In genomic region chr2:26942543-26943295, GRCh38 we compare ENCODE assay signal across 1 cellular context.
TF ChIP-seq lines count a peak whose summit lies in the region.

No MANE protein-coding gene starts in this region.

TF ChIP-seq in HepG2, 621 proteins besides CTCF, POLR2A, EP300 and RAD21 (continued from another document and continues in another):
- no peak for TF ChIP-seq POLR2G (IDR thresholded peaks at IDR 0.05; ENCODE audit: low read depth, low read length)
- TF ChIP-seq TCF12 (IDR thresholded peaks at IDR 0.05): no peak
- TF ChIP-seq TCF12 (CRISPR knock-in tag; IDR thresholded peaks at IDR 0.05): no peak
- no peak for TF ChIP-seq HBP1 (CRISPR knock-in tag; IDR thresholded peaks at IDR 0.05; ENCODE audit: low read depth)
- TF ChIP-seq IKZF1 (IDR thresholded peaks at IDR 0.05): no peak
- TF ChIP-seq THRA (CRISPR knock-in tag; IDR thresholded peaks at IDR 0.05; ENCODE audit: borderline replicate concordance): no peak
- no peak for TF ChIP-seq ZNF367 (CRISPR knock-in tag; IDR thresholded peaks at IDR 0.05; ENCODE audit: borderline replicate concordance)
- TF ChIP-seq KDM5B (CRISPR knock-in tag; IDR thresholded peaks at IDR 0.05; ENCODE audit: borderline replicate concordance): 0 out of 2 replicates have a peak, but pooled peaks have one; percentile 29
- no peak for TF ChIP-seq ZNF292 (CRISPR knock-in tag; IDR thresholded peaks at IDR 0.05; ENCODE audit: borderline replicate concordance, low read depth)
- no peak for TF ChIP-seq ZNF274 (CRISPR knock-in tag; IDR thresholded peaks at IDR 0.05)
- TF ChIP-seq ZNF839 (CRISPR knock-in tag; IDR thresholded peaks at IDR 0.05; ENCODE audit: borderline replicate concordance): no peak
- TF ChIP-seq SPEN (CRISPR knock-in tag; IDR thresholded peaks at IDR 0.05; ENCODE audit: low read depth): peak; percentile 28; the same call in 1 of the 2 replicates
- TF ChIP-seq ARID4A (CRISPR knock-in tag; IDR thresholded peaks at IDR 0.05; ENCODE audit: borderline replicate concordance): peak; percentile 40; the same call in 1 of the 2 replicates
- 0 out of 2 replicates have a peak, but pooled peaks have one; percentile 25 for TF ChIP-seq THAP11 (CRISPR knock-in tag; IDR thresholded peaks at IDR 0.05)
- TF ChIP-seq PRMT3 (CRISPR knock-in tag; IDR thresholded peaks at IDR 0.05; ENCODE audit: borderline replicate concordance, low read depth): no peak
- no peak for TF ChIP-seq SETDB1 (CRISPR knock-in tag; IDR thresholded peaks at IDR 0.05; ENCODE audit: borderline replicate concordance)
- no peak for TF ChIP-seq CENPT (CRISPR knock-in tag; IDR thresholded peaks at IDR 0.05; ENCODE audit: low read depth)
- peak; percentile 87 for TF ChIP-seq STAG1 (CRISPR knock-in tag; IDR thresholded peaks at IDR 0.05)
- TF ChIP-seq ATF2 (CRISPR knock-in tag; IDR thresholded peaks at IDR 0.05): no peak
- TF ChIP-seq BORCS8-MEF2B (CRISPR knock-in tag; IDR thresholded peaks at IDR 0.05): 0 out of 2 replicates have a peak, but pooled peaks have one; percentile 53
- TF ChIP-seq ZNF30 (CRISPR knock-in tag; IDR thresholded peaks at IDR 0.05): no peak
- no peak for TF ChIP-seq TIGD3 (CRISPR knock-in tag; IDR thresholded peaks at IDR 0.05; ENCODE audit: borderline replicate concordance)
- no peak for TF ChIP-seq LCORL (IDR thresholded peaks at IDR 0.05)
- TF ChIP-seq LCORL (CRISPR knock-in tag; IDR thresholded peaks at IDR 0.05): 0 out of 2 replicates have a peak, but pooled peaks have one; percentile 38
- no peak for TF ChIP-seq HES4 (CRISPR knock-in tag; IDR thresholded peaks at IDR 0.05; ENCODE audit: borderline replicate concordance)
- TF ChIP-seq TEAD2 (CRISPR knock-in tag; IDR thresholded peaks at IDR 0.05): no peak
- TF ChIP-seq IRF9 (CRISPR knock-in tag; IDR thresholded peaks at IDR 0.05; ENCODE audit: borderline replicate concordance): no peak
- TF ChIP-seq BHLHE40 (IDR thresholded peaks at IDR 0.05; ENCODE audit: low read length): no peak
- peak; percentile 69; the same call in 1 of the 2 replicates for TF ChIP-seq HNF1B (CRISPR knock-in tag; IDR thresholded peaks at IDR 0.05)
- no peak for TF ChIP-seq ZBTB34 (CRISPR knock-in tag; IDR thresholded peaks at IDR 0.05)
- TF ChIP-seq ZNF382 (CRISPR knock-in tag; IDR thresholded peaks at IDR 0.05; ENCODE audit: borderline replicate concordance): no peak
- TF ChIP-seq XRCC5 (optimal IDR thresholded peaks at IDR 0.05; ENCODE audit: low read length): peak; percentile 80
- TF ChIP-seq AKAP8 (CRISPR knock-in tag; IDR thresholded peaks at IDR 0.05): no peak
- peak; percentile 47; the same call in 1 of the 2 replicates for TF ChIP-seq SALL1 (CRISPR knock-in tag; IDR thresholded peaks at IDR 0.05)
- TF ChIP-seq IRF1 (CRISPR knock-in tag; IDR thresholded peaks at IDR 0.05; ENCODE audit: low read depth): no peak
- TF ChIP-seq ZSCAN29 (CRISPR knock-in tag; conservative IDR thresholded peaks at IDR 0.05): no peak
- TF ChIP-seq EZH2 (conservative IDR thresholded peaks at IDR 0.05; ENCODE audit: low read depth, low read length): no peak
- TF ChIP-seq ARID5B (CRISPR knock-in tag; IDR thresholded peaks at IDR 0.05): peak; percentile 30; the same call in 1 of the 2 replicates
- no peak; the same call in 1 of the 2 replicates for TF ChIP-seq ZNF710 (CRISPR knock-in tag; IDR thresholded peaks at IDR 0.05; ENCODE audit: borderline replicate concordance)
